16 cellular contexts compared by ENCODE assay signal in the genomic region with DNA sequence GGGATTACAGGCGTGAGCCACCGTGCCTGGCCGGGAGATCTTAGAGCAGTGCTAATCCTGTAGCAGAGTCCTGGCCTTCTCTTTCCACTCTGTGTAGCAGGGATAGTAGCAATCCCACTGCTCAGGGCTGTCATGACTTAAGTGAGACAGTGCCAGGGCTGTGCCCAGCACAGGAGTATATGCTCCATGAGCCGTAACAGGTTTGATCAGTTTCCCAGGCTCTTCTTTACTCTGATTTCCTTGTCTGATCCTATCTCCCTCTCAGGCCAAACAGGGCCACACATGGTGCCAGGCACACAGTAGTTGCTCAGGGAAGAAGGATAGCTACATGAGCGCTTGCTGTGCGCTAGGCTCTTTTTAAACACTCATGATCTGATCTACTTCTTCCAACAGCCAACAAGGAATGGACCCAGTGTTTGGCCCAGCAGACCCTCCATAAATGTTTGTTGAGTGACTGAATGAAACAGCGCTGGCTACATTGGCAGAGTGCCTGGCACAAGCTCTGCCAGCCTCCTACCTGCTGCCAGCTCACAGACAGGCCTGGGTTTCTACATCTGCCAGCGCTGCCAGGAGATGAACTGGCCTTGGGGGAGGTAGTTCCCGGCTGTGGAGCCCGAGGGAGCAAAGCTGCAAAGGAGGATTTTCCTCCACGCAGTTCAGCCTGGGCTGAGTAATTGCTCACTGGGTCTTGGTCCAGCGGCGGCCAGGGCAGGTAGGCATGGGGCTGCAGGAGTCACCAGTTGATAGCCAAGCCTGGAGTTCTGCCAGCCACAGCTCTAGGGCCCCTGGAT. TPM values are rescaled to one million over a fixed set of nuclear protein-coding genes. Genes with fewer than 3 reads are reported as not detected.
A peak's percentile ranks its signal among the peaks of the same experiment; 100 is the strongest.
DNase-seq lines count a peak whose midpoint lies in the region; TF ChIP-seq lines count a peak whose summit lies in the region.
"Had no signal": no experiment of that assay in that cellular context is flagged by ENCODE, and none has a peak within 500 bp of the region (broad histone marks: within the 10 kb centered on the region; RNA-seq: fewer than 3 reads in every experiment).

No MANE protein-coding gene starts in this region.

- no peak for TF ChIP-seq POLR2A in sigmoid colon (IDR thresholded peaks at IDR 0.05)
- no peak for TF ChIP-seq POLR2A in tibial nerve (IDR thresholded peaks at IDR 0.05)

- H3K36me3 ChIP-seq in sigmoid colon (no peaks in the 10 kb centered on the region), tibial nerve (no peaks in the 10 kb centered on the region)
- H3K36me3 ChIP-seq: spleen, thyroid gland had no signal

- H3K9me3 Mint-ChIP-seq in MCF 10A (ENCODE audit: unreplicated experiment) = no peaks in the 10 kb centered on the region
- H3K9me3 Mint-ChIP-seq: T-cell had no signal

- no peaks in the 10 kb centered on the region for H3K36me3 Mint-ChIP-seq in MCF 10A (ENCODE audit: insufficient read depth, unreplicated experiment)
- H3K36me3 Mint-ChIP-seq: T-cell had no signal

- POLR2A ChIA-PET in MCF 10A (lab: Yijun Ruan, JAX) = interaction anchor here (0.6 to 2.1 kb wide), 7 partner anchors 9 to 593 kb away, joined by 3 to 11 read pairs (median 4); no protein-coding TSS in a partner anchor

- TF ChIP-seq EP300 in sigmoid colon (IDR thresholded peaks at IDR 0.05) = no peak
- TF ChIP-seq EP300 in tibial nerve (IDR thresholded peaks at IDR 0.05) = no peak

- no peak overlapping the region for H3K4me3 ChIP-seq in sigmoid colon
- H3K4me3 ChIP-seq in tibial nerve = no peak overlapping the region
- H3K4me3 ChIP-seq: spleen, thyroid gland had no signal

- peak overlapping the region; percentile 85 for H3K27ac Mint-ChIP-seq in MCF 10A (ENCODE audit: low read depth, unreplicated experiment)
- H3K27ac Mint-ChIP-seq: T-cell had no signal

- H3K4me3 Mint-ChIP-seq in MCF 10A (ENCODE audit: unreplicated experiment) = no peak overlapping the region
- H3K4me3 Mint-ChIP-seq: T-cell had no signal

- H3K4me1 Mint-ChIP-seq in MCF 10A (ENCODE audit: insufficient read depth, unreplicated experiment) = peaks cover 13% of the 10 kb centered on the region
- H3K4me1 Mint-ChIP-seq: T-cell had no signal

- H3K27ac ChIP-seq in sigmoid colon (peak overlapping the region in 3 of 4 donors; percentile 30 to 78 (median 65)), tibial nerve (no peak overlapping the region)
- H3K27ac ChIP-seq: thyroid gland had no signal

- no TSS peak for BruUV-seq in MCF 10A (replicated peaks; lab: Mats Ljungman, UMichigan)

- intact Hi-C loops in MCF 10A (cut with micrococcal nuclease) (no loop called here), sigmoid colon (cut with DNase I) (no loop called here)

- TF ChIP-seq CTCF in MCF 10A (IDR thresholded peaks at IDR 0.05; ENCODE audit: unreplicated experiment) (no peak), sigmoid colon (IDR thresholded peaks at IDR 0.05) (no peak), tibial nerve (IDR thresholded peaks at IDR 0.05) (no peak)

- DNase-seq in NCI-H82 (lab: John Stamatoyannopoulos, UW) = peak; percentile 33
- DNase-seq in NCI-H82 treated with DMSO at 0.1 percent for 48 hours (lab: John Stamatoyannopoulos, UW; ENCODE audit: unreplicated experiment) = no peak
- DNase-seq in MCF 10A (ENCODE audit: unreplicated experiment) = peak; percentile 95
- peak; percentile 53 for DNase-seq in islet precursor cell
- DNase-seq in sigmoid colon = peak; percentile 89
- DNase-seq in NCI-H2029 treated with DMSO at 0.1 percent for 48 hours (lab: John Stamatoyannopoulos, UW) = no peak
- no peak for DNase-seq in tibial nerve (ENCODE audit: low spot score in 2 of 2)
- no peak for DNase-seq in stimulated activated CD4-positive, alpha-beta T cell treated with anti-CD3 and anti-CD28 coated beads, Interleukin-4, amount 100 ng/mL, for 1 hour
- DNase-seq: ACHN; activated CD4-positive, alpha-beta T cell treated with anti-CD3 and anti-CD28 coated beads for 4 hours; activated T-cell treated with anti-CD3 and anti-CD28 coated beads, Interleukin-2, amount 50 U/mL, for 48 hours; NCI-H187; spleen had no signal

- no peaks in the 10 kb centered on the region for H3K27me3 Mint-ChIP-seq in MCF 10A (ENCODE audit: insufficient read depth, unreplicated experiment)

- peaks cover 0 to 28% (median 21%) of the 10 kb centered on the region in 4 donors for H3K4me1 ChIP-seq in sigmoid colon
- peaks cover 0 to 22% (median 0%) of the 10 kb centered on the region in 4 donors for H3K4me1 ChIP-seq in tibial nerve

- H3K9me3 ChIP-seq in sigmoid colon (no peaks in the 10 kb centered on the region), tibial nerve (no peaks in the 10 kb centered on the region)
- H3K9me3 ChIP-seq: spleen, thyroid gland had no signal

- WGBS in sigmoid colon, 2 donors = 89 to 94% methylated on average over 13 of the region's 13 CpGs
- 84 to 92% methylated on average over 12 to 13 of the region's 13 CpGs for WGBS in tibial nerve, 2 donors

- H3K27me3 ChIP-seq in sigmoid colon (no peaks in the 10 kb centered on the region), tibial nerve (no peaks in the 10 kb centered on the region)
- H3K27me3 ChIP-seq: thyroid gland had no signal

- CTCF ChIA-PET in MCF 10A (lab: Yijun Ruan, JAX) = interaction anchor here (0.6 to 2.0 kb wide), 7 partner anchors 16 to 1302 kb away, joined by 3 to 8 read pairs (median 4); no protein-coding TSS in a partner anchor

RNA-seq across cellular contexts. Expression of a gene that starts 36.9 kb away (rescaled TPM):
- total RNA-seq in MCF 10A (2022) (0.17 and 0.23 TPM in 2 replicates), sigmoid colon (1 to 10 TPM; 1.1 to 2.6 (median 1.8) TPM), tibial nerve (10 to 100 TPM in 1 of 4 donors, 1 to 10 TPM in 3; 4.2 to 14.4 (median 6.0) TPM)
- polyA plus RNA-seq in sigmoid colon = 1 to 10 TPM in 1 of 3 donors, under 1 TPM in 2; 0.60 to 2.9 (median 0.69) TPM
- total RNA-seq: frontal cortex had no signal

Comparison
In these comparisons a context has a peak if more than half of its experiments do, and no peak if none do; other contexts are left out.
1. DNase-seq: peak in NCI-H82 (single experiment), MCF 10A (single experiment), islet precursor cell (single experiment) and sigmoid colon (single experiment); none in NCI-H82 treated with DMSO at 0.1 percent for 48 hours (single experiment), NCI-H2029 treated with DMSO at 0.1 percent for 48 hours (single experiment), tibial nerve (0 of 2) and stimulated activated CD4-positive, alpha-beta T cell treated with anti-CD3 and anti-CD28 coated beads, Interleukin-4, amount 100 ng/mL, for 1 hour (single experiment).
2. H3K27ac ChIP-seq: peak in sigmoid colon (3 of 4); none in tibial nerve (0 of 4).